ENCODE assay signal across 27 cellular contexts in the genomic region with DNA sequence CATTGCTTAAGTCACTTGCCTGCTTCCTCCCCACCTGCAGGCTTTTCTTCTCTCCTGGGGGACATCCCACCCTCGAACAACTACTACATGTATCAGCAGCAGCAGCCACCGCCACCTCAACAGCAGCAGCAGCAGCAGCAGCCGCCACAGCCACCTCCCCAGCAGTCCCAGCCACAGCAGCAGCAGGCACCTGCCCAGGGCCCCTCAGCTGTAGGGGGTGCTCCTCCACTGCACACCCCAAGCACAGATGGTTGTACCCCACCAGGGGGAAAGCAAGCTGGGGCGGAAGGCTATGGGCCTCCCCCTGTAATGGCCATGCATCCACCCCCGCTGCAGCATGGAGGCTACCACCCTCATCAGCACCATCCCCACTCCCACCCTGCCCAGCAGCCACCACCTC.
"Had no signal": no experiment of that assay in that cellular context is flagged by ENCODE, and none has a peak within 500 bp of the region (broad histone marks: within the 10 kb centered on the region; RNA-seq: fewer than 3 reads in every experiment).

No MANE protein-coding gene starts in this region.

- ATAC-seq: Panc1, Right ventricle myocardium inferior, T-cell had no signal

- H3K4me3 ChIP-seq: SK-N-MC had no signal

- H3K4me3 Mint-ChIP-seq: activated B cell treated with CpG ODN at 0.5 μM for 24 hours; activated CD4-positive, alpha-beta memory T cell treated with anti-CD3 and anti-CD28 coated beads, Interleukin-2, amount 10 ng/mL, durations not matched to agents 7 days and 5 days; activated CD4-positive, alpha-beta T cell treated with anti-CD3 and anti-CD28 coated beads, Interleukin-2, amount 10 ng/mL, durations not matched to agents 24 days and 14 days; brain; T-cell had no signal

- H3K27ac ChIP-seq: SK-N-MC had no signal

- H3K27me3 Mint-ChIP-seq: activated B cell treated with CpG ODN at 0.5 μM for 24 hours; activated CD4-positive, alpha-beta memory T cell treated with anti-CD3 and anti-CD28 coated beads, Interleukin-2, amount 10 ng/mL, durations not matched to agents 7 days and 5 days; activated CD4-positive, alpha-beta T cell treated with anti-CD3 and anti-CD28 coated beads, Interleukin-2, amount 10 ng/mL, durations not matched to agents 24 days and 14 days; T-cell had no signal

- H3K27ac Mint-ChIP-seq: activated B cell treated with CpG ODN at 0.5 μM for 24 hours; activated CD4-positive, alpha-beta T cell treated with anti-CD3 and anti-CD28 coated beads, Interleukin-2, amount 10 ng/mL, durations not matched to agents 24 days and 14 days; T-cell had no signal

- DNase-seq: activated B cell treated with CpG ODN at 0.5 μM for 24 hours; activated CD4-positive, alpha-beta memory T cell treated with anti-CD3 and anti-CD28 coated beads, Interleukin-2, amount 10 ng/mL, durations not matched to agents 7 days and 5 days; activated CD4-positive, alpha-beta T cell treated with anti-CD3 and anti-CD28 coated beads for 1 hour; activated CD4-positive, alpha-beta T cell treated with anti-CD3 and anti-CD28 coated beads, Interleukin-2, amount 10 ng/mL, durations not matched to agents 24 days and 14 days; activated CD8-positive, alpha-beta memory T cell treated with anti-CD3 and anti-CD28 coated beads, Interleukin-2, amount 50 U/mL, for 48 hours; activated effector memory CD4-positive, alpha-beta T cell treated with anti-CD3 and anti-CD28 coated beads, Interleukin-2, amount 50 U/mL, for 16 hours; activated naive CD4-positive, alpha-beta T cell treated with anti-CD3 and anti-CD28 coated beads, Interleukin-2, amount 50 U/mL, for 16 hours; activated T-cell treated with anti-CD3 and anti-CD28 coated beads, Interleukin-2, amount 50 U/mL, for 1 hour; amygdala; Kasumi-1; KBM-7; NCI-H1105 treated with DMSO at 0.1 percent for 48 hours; NCI-H1436 treated with DMSO at 0.1 percent for 48 hours; NCI-H187; NCI-H2081; NCI-H510A treated with DMSO at 0.1 percent for 48 hours; NCI-H69; NK-92 treated with Interleukin-12 subunit alpha and Interleukin-12 subunit beta, amount 100 ng/mL, for 24 hours; OCI-M1; RPMI8226; T-cell; T-helper 2 cell; T1000 had no signal

- H3K9me3 Mint-ChIP-seq: activated B cell treated with CpG ODN at 0.5 μM for 24 hours; activated CD4-positive, alpha-beta memory T cell treated with anti-CD3 and anti-CD28 coated beads, Interleukin-2, amount 10 ng/mL, durations not matched to agents 7 days and 5 days; activated CD4-positive, alpha-beta T cell treated with anti-CD3 and anti-CD28 coated beads, Interleukin-2, amount 10 ng/mL, durations not matched to agents 24 days and 14 days; brain; T-cell had no signal
